ENCODE assay signal across 8 cellular contexts in the genomic region with DNA sequence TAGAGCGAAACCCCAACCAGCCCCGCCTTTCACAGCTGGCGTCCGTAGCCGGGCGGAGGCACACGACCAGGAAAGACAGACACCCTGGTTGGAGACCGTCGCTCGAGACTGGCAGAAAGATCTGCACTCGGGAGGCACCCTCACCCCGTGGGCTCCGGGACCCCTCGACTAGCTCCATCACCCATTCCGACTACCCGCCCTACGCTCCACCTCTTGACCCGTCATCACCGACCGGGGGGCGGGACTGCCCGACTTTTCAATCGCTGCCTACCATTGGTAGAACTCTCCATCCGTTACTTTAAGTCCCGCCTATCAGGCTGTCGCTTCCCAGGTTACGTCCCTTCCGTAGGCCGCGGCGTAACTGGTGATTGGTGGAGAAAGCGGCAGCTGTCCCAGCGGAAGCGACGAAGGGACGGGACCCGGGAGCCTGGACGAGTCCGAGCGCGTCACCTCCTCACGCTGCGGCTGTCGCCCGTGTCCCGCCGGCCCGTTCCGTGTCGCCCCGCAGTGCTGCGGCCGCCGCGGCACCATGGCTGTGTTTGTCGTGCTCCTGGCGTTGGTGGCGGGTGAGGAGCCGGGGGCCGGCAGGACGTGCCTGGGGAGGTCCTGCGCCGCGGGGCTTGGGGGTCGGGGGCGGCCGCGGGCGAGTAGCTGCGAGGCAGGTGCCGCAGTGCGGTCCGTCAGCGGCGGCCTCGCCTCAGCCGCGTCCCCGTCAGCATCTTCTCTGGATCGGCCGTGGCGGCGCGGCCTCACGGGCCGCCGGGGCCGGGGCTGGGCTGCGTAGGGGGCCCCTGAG. TPM values are rescaled to one million over a fixed set of nuclear protein-coding genes. Genes with fewer than 3 reads are reported as not detected.
DNase-seq lines count a peak whose midpoint lies in the region; ATAC-seq and TF ChIP-seq lines count a peak whose summit lies in the region.

A gene with protein sequence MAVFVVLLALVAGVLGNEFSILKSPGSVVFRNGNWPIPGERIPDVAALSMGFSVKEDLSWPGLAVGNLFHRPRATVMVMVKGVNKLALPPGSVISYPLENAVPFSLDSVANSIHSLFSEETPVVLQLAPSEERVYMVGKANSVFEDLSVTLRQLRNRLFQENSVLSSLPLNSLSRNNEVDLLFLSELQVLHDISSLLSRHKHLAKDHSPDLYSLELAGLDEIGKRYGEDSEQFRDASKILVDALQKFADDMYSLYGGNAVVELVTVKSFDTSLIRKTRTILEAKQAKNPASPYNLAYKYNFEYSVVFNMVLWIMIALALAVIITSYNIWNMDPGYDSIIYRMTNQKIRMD (plus strand): TSS at position 434 of the 796 bp plus-strand sequence. CDS start 96 bp downstream, at position 530.

- 0 to 23% (median 0%) methylated on average over 33 to 83 of the region's 89 CpGs for WGBS in adipose tissue, 3 donors
- no CpG with 5 or more reads among the region's 89 CpGs for WGBS in trophoblast cell (ENCODE audit: extremely low coverage, insufficient coverage, insufficient read length)
- 58% methylated on average over 54 of the region's 89 CpGs; no CpG with 5 or more reads in 1 of the 2 donors for WGBS in transverse colon (ENCODE audit: low coverage in 1 of 2), 2 donors

- H4K12ac ChIP-seq in trophoblast cell (ENCODE audit: low read depth, low read length), result peak within 1 kb of the TSS; percentile 87

- H3K4me2 ChIP-seq in trophoblast cell (ENCODE audit: low read length), result peak within 1 kb of the TSS; percentile 90

- H3K36me3 ChIP-seq in trophoblast cell (ENCODE audit: control insufficient read depth in 1 of 2, insufficient read depth in 2 of 2, low read length in 2 of 2), result no peaks in the 10 kb centered on the region
- no peaks in the 10 kb centered on the region for H3K36me3 ChIP-seq in transverse colon

- in situ Hi-C loops in transverse colon (cut with MboI; ENCODE audit: low pct_ligation_motif_present in 1 of 4, low pct_unique_long_range_greater_than_20kb in 1 of 4, low sequenced_read_pairs in 3 of 4), result no loop called here

- TF ChIP-seq EP300 in transverse colon (IDR thresholded peaks at IDR 0.05; ENCODE audit: low read depth), result no peak

- no peak within 1 kb of the TSS for H3K23ac ChIP-seq in trophoblast cell (ENCODE audit: low read length)

- H2BK5ac ChIP-seq in trophoblast cell (ENCODE audit: low read depth, low read length, poor library complexity), result peak within 1 kb of the TSS; percentile 73

- H3K27ac ChIP-seq in adipose tissue (ENCODE audit: low read depth, low read length) (peak within 1 kb of the TSS; percentile 44), trophoblast cell (ENCODE audit: low read depth, low read length) (no peak within 1 kb of the TSS), transverse colon (peak within 1 kb of the TSS; percentile 85 to 98 (median 95))

- H2BK120ac ChIP-seq in trophoblast cell (ENCODE audit: insufficient read depth, low read length, poor library complexity), result no peak within 1 kb of the TSS

- peak within 1 kb of the TSS; percentile 35 for H3K4ac ChIP-seq in trophoblast cell (ENCODE audit: low read depth, low read length)

- peaks cover 0 to 4% of the 10 kb centered on the region in 2 experiments for H3K4me1 ChIP-seq in trophoblast cell (ENCODE audit: control insufficient read depth in 1 of 2, insufficient read depth in 2 of 2, low read length in 2 of 2)
- H3K4me1 ChIP-seq in transverse colon, result peaks cover 3 to 13% (median 6%) of the 10 kb centered on the region in 4 donors

- H3K79me2 ChIP-seq in trophoblast cell (ENCODE audit: control insufficient read depth, insufficient read depth, low read length, poor library complexity), result peaks cover 7% of the 10 kb centered on the region

- H4K91ac ChIP-seq in trophoblast cell (ENCODE audit: low read depth, low read length), result peak within 1 kb of the TSS; percentile 58

- peak within 1 kb of the TSS; percentile 79 for H3K4me3 ChIP-seq in GM12875 (ENCODE audit: low read depth, low read length)
- H3K4me3 ChIP-seq in trophoblast cell (ENCODE audit: low read depth, low read length), result peak within 1 kb of the TSS; percentile 99
- peak within 1 kb of the TSS; percentile 63 to 84 (median 72) for H3K4me3 ChIP-seq in transverse colon

- H3K18ac ChIP-seq in trophoblast cell (ENCODE audit: low read length), result peak within 1 kb of the TSS; percentile 6

- peak within 1 kb of the TSS; percentile 67 for H3K14ac ChIP-seq in trophoblast cell (ENCODE audit: low read length)

- H4K8ac ChIP-seq in trophoblast cell (ENCODE audit: low read depth, low read length), result peak within 1 kb of the TSS; percentile 98

- TF ChIP-seq CTCF in GM12875 (IDR thresholded peaks at IDR 0.05; ENCODE audit: borderline replicate concordance, insufficient read depth, low read depth, low read length) (no peak), transverse colon (IDR thresholded peaks at IDR 0.05) (no peak)

- H3K9me3 ChIP-seq in trophoblast cell (ENCODE audit: insufficient read depth, low read depth, low read length) (no peaks in the 10 kb centered on the region), transverse colon (no peaks in the 10 kb centered on the region)

- peak within 1 kb of the TSS; percentile 83 for H2AFZ ChIP-seq in trophoblast cell (ENCODE audit: insufficient read depth, low read length, poor library complexity)

- H3K27me3 ChIP-seq in trophoblast cell (ENCODE audit: insufficient read depth, low read length) (no peaks in the 10 kb centered on the region), transverse colon (no peaks in the 10 kb centered on the region)

- H2AK5ac ChIP-seq in trophoblast cell (ENCODE audit: low read length), result no peak within 1 kb of the TSS

- H2BK12ac ChIP-seq in trophoblast cell (ENCODE audit: low read length), result no peak within 1 kb of the TSS

- peak within 1 kb of the TSS; percentile 76 for H3K9ac ChIP-seq in trophoblast cell (ENCODE audit: low read length)

- TF ChIP-seq POLR2A in transverse colon (IDR thresholded peaks at IDR 0.05), result peak; percentile 90

- peaks cover 5% of the 10 kb centered on the region for H3K79me1 ChIP-seq in trophoblast cell (ENCODE audit: low read length)

- peak; percentile 88 for DNase-seq in NCI-H1436 (lab: John Stamatoyannopoulos, UW)
- DNase-seq in T follicular helper cell (ENCODE audit: low read depth), result peak; percentile 82
- DNase-seq in cardiac septum (ENCODE audit: low spot score), result peak; percentile 96
- DNase-seq in trophoblast cell, result peak; percentile 85 to 92
- peak; percentile 93 for DNase-seq in transverse colon

- intact Hi-C loops in cardiac septum (cut with DNase I), result no loop called here
- intact Hi-C loops in transverse colon (cut with DNase I; ENCODE audit: low total_unique reads), result no loop called here

- ATAC-seq in HG02798 (IDR thresholded peaks at IDR 0.05; ENCODE audit: poor library complexity, unreplicated experiment), result peak; percentile 98

RNA-seq across cellular contexts. Expression of the gene that starts here (rescaled TPM):
- 10 to 100 TPM; 24.1 to 70.7 (median 45.8) TPM for polyA plus RNA-seq in adipose tissue
- total RNA-seq in cardiac septum, result 43.7 TPM
- 60.2 and 64.8 TPM in 2 replicates for polyA plus RNA-seq in trophoblast cell (2013)
- total RNA-seq in transverse colon, result 10 to 100 TPM; 10.3 to 95.9 (median 62.3) TPM
